ENCODE assay signal across 18 cellular contexts in genomic region chr5:125011419-125011818, GRCh38.
DNase-seq lines count a peak whose midpoint lies in the region; ATAC-seq and TF ChIP-seq lines count a peak whose summit lies in the region.
"Had no signal": no experiment of that assay in that cellular context is flagged by ENCODE, and none has a peak within 500 bp of the region (broad histone marks: within the 10 kb centered on the region; RNA-seq: fewer than 3 reads in every experiment).

No MANE protein-coding gene starts in this region.

- peaks cover 79% of the 10 kb centered on the region for H3K4me1 ChIP-seq in OCI-LY1 (ENCODE audit: insufficient read depth, low read length, severe bottlenecking)
- peaks cover 21% of the 10 kb centered on the region for H3K4me1 ChIP-seq in neural progenitor cell

- H3K27ac Mint-ChIP-seq in neural progenitor cell: peak overlapping the region; percentile 73
- H3K27ac Mint-ChIP-seq in activated naive CD4-positive, alpha-beta T cell treated with anti-CD3 and anti-CD28 coated beads, Interleukin-2, amount 10 ng/mL, durations not matched to agents 7 days and 5 days: no peak overlapping the region
- H3K27ac Mint-ChIP-seq: activated CD8-positive, alpha-beta memory T cell treated with anti-CD3 and anti-CD28 coated beads, Interleukin-2, amount 10 ng/mL, durations not matched to agents 7 days and 5 days; activated naive CD4-positive, alpha-beta T cell treated with anti-CD3 and anti-CD28 coated beads, Interleukin-2, amount 50 U/mL, for 24 hours had no signal

- no peaks in the 10 kb centered on the region for H3K9me3 ChIP-seq in OCI-LY1 (ENCODE audit: low read length)
- no peaks in the 10 kb centered on the region for H3K9me3 ChIP-seq in neural progenitor cell (ENCODE audit: low read depth)
- H3K9me3 ChIP-seq: heart right ventricle had no signal

- CTCF ChIA-PET in activated naive CD4-positive, alpha-beta T cell treated with anti-CD3 and anti-CD28 coated beads, Interleukin-2, amount 10 ng/mL, durations not matched to agents 7 days and 5 days (lab: Charles Lee): interaction anchor here (0.6 kb wide), 1 partner anchor 255 kb away, joined by 6 read pairs; no protein-coding TSS in a partner anchor

- H3K36me3 ChIP-seq in OCI-LY1 (ENCODE audit: insufficient read depth, low read length) (no peaks in the 10 kb centered on the region), neural progenitor cell (no peaks in the 10 kb centered on the region)
- H3K36me3 ChIP-seq: heart right ventricle had no signal

- H2AFZ ChIP-seq in OCI-LY1 (ENCODE audit: low read length) (no peak overlapping the region), neural progenitor cell (replicated peaks) (no peak overlapping the region)

- peak overlapping the region; percentile 39 for H3K4me2 ChIP-seq in OCI-LY1 (ENCODE audit: low read length)
- no peak overlapping the region for H3K4me2 ChIP-seq in neural progenitor cell

- H3K36me3 Mint-ChIP-seq in neural progenitor cell: peaks cover 5% of the 10 kb centered on the region
- H3K36me3 Mint-ChIP-seq in activated naive CD4-positive, alpha-beta T cell treated with anti-CD3 and anti-CD28 coated beads, Interleukin-2, amount 10 ng/mL, durations not matched to agents 7 days and 5 days: no peaks in the 10 kb centered on the region
- H3K36me3 Mint-ChIP-seq: activated CD8-positive, alpha-beta memory T cell treated with anti-CD3 and anti-CD28 coated beads, Interleukin-2, amount 10 ng/mL, durations not matched to agents 7 days and 5 days; activated naive CD4-positive, alpha-beta T cell treated with anti-CD3 and anti-CD28 coated beads, Interleukin-2, amount 50 U/mL, for 24 hours had no signal

- H3K4me3 Mint-ChIP-seq in neural progenitor cell: no peak overlapping the region
- H3K4me3 Mint-ChIP-seq in activated naive CD4-positive, alpha-beta T cell treated with anti-CD3 and anti-CD28 coated beads, Interleukin-2, amount 10 ng/mL, durations not matched to agents 7 days and 5 days: no peak overlapping the region
- H3K4me3 Mint-ChIP-seq: activated CD8-positive, alpha-beta memory T cell treated with anti-CD3 and anti-CD28 coated beads, Interleukin-2, amount 10 ng/mL, durations not matched to agents 7 days and 5 days; activated naive CD4-positive, alpha-beta T cell treated with anti-CD3 and anti-CD28 coated beads, Interleukin-2, amount 50 U/mL, for 24 hours; central memory CD8-positive, alpha-beta T cell had no signal

- H3K27me3 Mint-ChIP-seq in neural progenitor cell (ENCODE audit: insufficient read depth, low read depth): no peaks in the 10 kb centered on the region
- no peaks in the 10 kb centered on the region for H3K27me3 Mint-ChIP-seq in activated naive CD4-positive, alpha-beta T cell treated with anti-CD3 and anti-CD28 coated beads, Interleukin-2, amount 10 ng/mL, durations not matched to agents 7 days and 5 days
- H3K27me3 Mint-ChIP-seq: activated CD8-positive, alpha-beta memory T cell treated with anti-CD3 and anti-CD28 coated beads, Interleukin-2, amount 10 ng/mL, durations not matched to agents 7 days and 5 days; activated naive CD4-positive, alpha-beta T cell treated with anti-CD3 and anti-CD28 coated beads, Interleukin-2, amount 50 U/mL, for 24 hours; central memory CD8-positive, alpha-beta T cell had no signal

- in situ Hi-C loops in KBM-7 (cut with MboI; ENCODE audit: low pct_unique_long_range_greater_than_20kb, low sequenced_read_pairs): no loop called here

- ATAC-seq in GM21515 (IDR thresholded peaks at IDR 0.05; ENCODE audit: unreplicated experiment): peak; percentile 3
- ATAC-seq in SK-N-SH treated with all-trans-retinoic acid at 6 μM for 48 hours: no peak
- ATAC-seq: activated CD8-positive, alpha-beta memory T cell treated with anti-CD3 and anti-CD28 coated beads, Interleukin-2, amount 10 ng/mL, durations not matched to agents 7 days and 5 days had no signal

- H3K4me1 Mint-ChIP-seq in neural progenitor cell: peaks cover 64% of the 10 kb centered on the region
- H3K4me1 Mint-ChIP-seq in activated naive CD4-positive, alpha-beta T cell treated with anti-CD3 and anti-CD28 coated beads, Interleukin-2, amount 10 ng/mL, durations not matched to agents 7 days and 5 days: no peaks in the 10 kb centered on the region
- H3K4me1 Mint-ChIP-seq: activated CD8-positive, alpha-beta memory T cell treated with anti-CD3 and anti-CD28 coated beads, Interleukin-2, amount 10 ng/mL, durations not matched to agents 7 days and 5 days; activated naive CD4-positive, alpha-beta T cell treated with anti-CD3 and anti-CD28 coated beads, Interleukin-2, amount 50 U/mL, for 24 hours; central memory CD8-positive, alpha-beta T cell had no signal

- DNase-seq in DMS79 (lab: John Stamatoyannopoulos, UW) (peak; percentile 4), DMS79 treated with DMSO at 0.1 percent for 48 hours (lab: John Stamatoyannopoulos, UW) (no peak), neural progenitor cell (ENCODE audit: low spot score) (no peak), KBM-7 (no peak)
- no peak for DNase-seq in activated naive CD4-positive, alpha-beta T cell treated with anti-CD3 and anti-CD28 coated beads, Interleukin-2, amount 10 ng/mL, durations not matched to agents 7 days and 5 days
- DNase-seq: 8988T; activated CD8-positive, alpha-beta memory T cell treated with anti-CD3 and anti-CD28 coated beads, Interleukin-2, amount 10 ng/mL, durations not matched to agents 7 days and 5 days; heart right ventricle; mammary epithelial cell; NCI-H510A; occipital lobe; SHP77 treated with DMSO at 0.1 percent for 48 hours; trophoblast cell had no signal

- no peaks in the 10 kb centered on the region for H3K9me2 ChIP-seq in OCI-LY1 (ENCODE audit: low read depth, low read length)

- H3F3A ChIP-seq in OCI-LY1 (ENCODE audit: insufficient read depth, low read length) (0 out of 2 replicates have a peak, but pooled peaks cover 6% of the 10 kb centered on the region), neural progenitor cell (ENCODE audit: low read depth) (peaks cover 16% of the 10 kb centered on the region)

- TF ChIP-seq CTCF in OCI-LY1 (IDR thresholded peaks at IDR 0.05; ENCODE audit: low read length): no peak
- TF ChIP-seq CTCF in neural progenitor cell (IDR thresholded peaks at IDR 0.05): no peak

- peaks cover 3% of the 10 kb centered on the region for H3K9me3 Mint-ChIP-seq in neural progenitor cell
- no peaks in the 10 kb centered on the region for H3K9me3 Mint-ChIP-seq in activated naive CD4-positive, alpha-beta T cell treated with anti-CD3 and anti-CD28 coated beads, Interleukin-2, amount 10 ng/mL, durations not matched to agents 7 days and 5 days
- H3K9me3 Mint-ChIP-seq: activated naive CD4-positive, alpha-beta T cell treated with anti-CD3 and anti-CD28 coated beads, Interleukin-2, amount 50 U/mL, for 24 hours; central memory CD8-positive, alpha-beta T cell had no signal

- H4K20me1 ChIP-seq in OCI-LY1 (ENCODE audit: insufficient read depth, low read length): no peaks in the 10 kb centered on the region
- H4K20me1 ChIP-seq in neural progenitor cell (ENCODE audit: low read depth): no peaks in the 10 kb centered on the region

- H3K9ac ChIP-seq in OCI-LY1 (ENCODE audit: low read length) (peak overlapping the region; percentile 17; the same call in 1 of the 2 replicates), neural progenitor cell (no peak overlapping the region)

- no peaks in the 10 kb centered on the region for H3K79me2 ChIP-seq in OCI-LY1 (ENCODE audit: insufficient read depth, low read length)
- no peaks in the 10 kb centered on the region for H3K79me2 ChIP-seq in neural progenitor cell (ENCODE audit: low read depth)

- H3K27me3 ChIP-seq in OCI-LY1 (ENCODE audit: insufficient read depth, low read length) (no peaks in the 10 kb centered on the region), neural progenitor cell (no peaks in the 10 kb centered on the region)
- H3K27me3 ChIP-seq: heart right ventricle had no signal

- peak overlapping the region; percentile 82 for H3K27ac ChIP-seq in OCI-LY1 (ENCODE audit: low read depth, low read length, poor library complexity, severe bottlenecking)
- H3K27ac ChIP-seq in neural progenitor cell: no peak overlapping the region

- H3K4me3 ChIP-seq in OCI-LY1 (ENCODE audit: low read depth, low read length, poor library complexity, severe bottlenecking): no peak overlapping the region
- no peak overlapping the region for H3K4me3 ChIP-seq in neural progenitor cell
- H3K4me3 ChIP-seq: heart right ventricle had no signal

TF ChIP-seq in SK-N-SH treated with all-trans-retinoic acid at 6 μM for 48 hours, 23 proteins besides CTCF, POLR2A, EP300 and RAD21:
- TF ChIP-seq BACH2 (CRISPR knock-in tag; IDR thresholded peaks at IDR 0.05; ENCODE audit: borderline replicate concordance) (no peak), ESRRG (CRISPR knock-in tag; IDR thresholded peaks at IDR 0.05) (no peak), ZFP30 (CRISPR knock-in tag; IDR thresholded peaks at IDR 0.05) (no peak), ZFP3 (CRISPR knock-in tag; IDR thresholded peaks at IDR 0.05) (no peak), ZC3H10 (CRISPR knock-in tag; IDR thresholded peaks at IDR 0.05) (no peak), CSDC2 (CRISPR knock-in tag; IDR thresholded peaks at IDR 0.05) (no peak), RARB (CRISPR knock-in tag; IDR thresholded peaks at IDR 0.05) (no peak), ISL1 (CRISPR knock-in tag; IDR thresholded peaks at IDR 0.05) (no peak)
